Comparison of ENCODE assay signal across 8 cellular contexts in genomic region chr16:56608876-56609462, GRCh38. TPM values are rescaled to one million over a fixed set of nuclear protein-coding genes. Genes with fewer than 3 reads are reported as not detected.
DNase-seq lines count a peak whose midpoint lies in the region; ATAC-seq, FAIRE-seq and TF ChIP-seq lines count a peak whose summit lies in the region.

No MANE protein-coding gene starts in this region.

- intact Hi-C loops in prostate gland (cut with DNase I): loop anchor here (5.0 kb wide), 1 partner anchor 73 kb away; the partner anchor contains the start of gene MT1X

- 0% methylated on average over 21 of the region's 21 CpGs for WGBS in prostate gland

- H3K36me3 ChIP-seq in prostate gland: no peaks in the 10 kb centered on the region

- peaks cover 41% of the 10 kb centered on the region for H3K4me1 Mint-ChIP-seq in T-helper 17 cell

- peak overlapping the region; percentile 86 to 90 for H3K27ac ChIP-seq in prostate gland

- H3K4me1 ChIP-seq in prostate gland (replicated peaks): peaks cover 22% of the 10 kb centered on the region

- TF ChIP-seq POLR2A in prostate gland (IDR thresholded peaks at IDR 0.05): no peak

- ATAC-seq in T-helper 17 cell: no peak

- CTCF ChIA-PET in HEK293T (lab: Yijun Ruan, JAX): interaction anchor here (0.7 to 1.9 kb wide), 2 partner anchors 93 to 147 kb away, joined by 4 to 5 read pairs; no protein-coding TSS in a partner anchor

- FAIRE-seq in urothelium cell line (lab: Jason Lieb, UNC): no peak

- H3K27ac Mint-ChIP-seq in T-helper 17 cell: peak overlapping the region; percentile 97

- POLR2A ChIA-PET in HEK293T (lab: Yijun Ruan, JAX): interaction anchor here (1.0 kb wide), 5 partner anchors 9 to 93 kb away, joined by 3 to 8 read pairs (median 6); no protein-coding TSS in a partner anchor

- H3K4me3 ChIP-seq in fibroblast of the aortic adventitia (ENCODE audit: low read depth, low read length) (peak overlapping the region; percentile 76), prostate gland (peak overlapping the region; percentile 33 to 57)

- no peaks in the 10 kb centered on the region for H3K27me3 ChIP-seq in prostate gland (replicated peaks; ENCODE audit: insufficient read depth)

- peak; percentile 26 for DNase-seq in activated CD4-positive, alpha-beta T cell treated with anti-CD3 and anti-CD28 coated beads for 48 hours
- DNase-seq in activated CD4-positive, alpha-beta T cell treated with anti-CD3 and anti-CD28 coated beads for 1 hour: no peak
- DNase-seq in T-helper 17 cell: no peak
- DNase-seq in fibroblast of the aortic adventitia (ENCODE audit: low read depth): peak; percentile 21
- no peak for DNase-seq in prostate gland (ENCODE audit: low spot score)
- no peak for DNase-seq in NCI-H1048 (lab: John Stamatoyannopoulos, UW)
- DNase-seq in urothelium cell line (ENCODE audit: low spot score): no peak
- no peak for DNase-seq in HEK293T (ENCODE audit: extremely low spot score)

- H3K9me3 ChIP-seq in T-helper 17 cell (ENCODE audit: control insufficient read depth, low read length, poor library complexity, severe bottlenecking): no peaks in the 10 kb centered on the region
- no peaks in the 10 kb centered on the region for H3K9me3 ChIP-seq in prostate gland

- TF ChIP-seq CTCF in fibroblast of the aortic adventitia (IDR thresholded peaks at IDR 0.05; ENCODE audit: insufficient read depth, low read length) (no peak), prostate gland (IDR thresholded peaks at IDR 0.05) (no peak)

- no peaks in the 10 kb centered on the region for H3K27me3 Mint-ChIP-seq in T-helper 17 cell

- H3K4me3 Mint-ChIP-seq in T-helper 17 cell: peak overlapping the region; percentile 97

- no peaks in the 10 kb centered on the region for H3K36me3 Mint-ChIP-seq in T-helper 17 cell (ENCODE audit: low read depth)

TF ChIP-seq in HEK293T, 16 proteins besides CTCF, POLR2A, EP300 and RAD21:
- TF ChIP-seq ELF4 (IDR thresholded peaks at IDR 0.05) (no peak), ARNT (IDR thresholded peaks at IDR 0.05) (no peak), FOXM1 (IDR thresholded peaks at IDR 0.05; ENCODE audit: borderline replicate concordance) (no peak), NFRKB (IDR thresholded peaks at IDR 0.05) (no peak), FOXA1 (IDR thresholded peaks at IDR 0.05) (no peak)

RNA-seq across cellular contexts. Expression of gene MT2A, which starts 0.6 kb away (rescaled TPM):
- 10 to 100 TPM; 36.4 to 43.4 TPM for total RNA-seq in T-helper 17 cell
- 8.3 and 114 TPM in 2 replicates for total RNA-seq in fibroblast of the aortic adventitia (ENCODE audit: low replicate concordance)
- 100 to 1,000 TPM; 134 to 214 TPM for total RNA-seq in prostate gland

RNA-seq across cellular contexts. Expression of gene MT1E, which starts 16.6 kb away (rescaled TPM):
- total RNA-seq in T-helper 17 cell (1 to 10 TPM; 1.9 to 8.7 TPM), fibroblast of the aortic adventitia (ENCODE audit: low replicate concordance) (54.7 and 103 TPM in 2 replicates), prostate gland (100 to 1,000 TPM; 110 to 339 TPM)

RNA-seq across cellular contexts. Expression of gene MT3, which starts 19.6 kb away (rescaled TPM):
- total RNA-seq in T-helper 17 cell (not detected), fibroblast of the aortic adventitia (ENCODE audit: low replicate concordance) (not detected in 2 replicates), prostate gland (1 to 10 TPM in 1 of 2 donors, not detected in 1; 1.6 TPM)

RNA-seq across cellular contexts. Expression of gene MT1M, which starts 23.5 kb away (rescaled TPM):
- total RNA-seq in T-helper 17 cell (not detected), fibroblast of the aortic adventitia (ENCODE audit: low replicate concordance) (3.4 and 10.3 TPM in 2 replicates), prostate gland (10 to 100 TPM; 14.8 to 37.4 TPM)

RNA-seq across cellular contexts. Expression of gene MT1A, which starts 29.5 kb away (rescaled TPM):
- total RNA-seq in T-helper 17 cell (not detected), fibroblast of the aortic adventitia (ENCODE audit: low replicate concordance) (0.72 TPM in 1 of 2 replicates, not detected in the other), prostate gland (1 to 10 TPM in 1 of 2 donors, not detected in 1; 6.9 TPM)

Comparison
In these comparisons a context has a peak if more than half of its experiments do, and no peak if none do; other contexts are left out.
1. DNase-seq: peak in activated CD4-positive, alpha-beta T cell treated with anti-CD3 and anti-CD28 coated beads for 48 hours (single experiment) and fibroblast of the aortic adventitia (single experiment); none in activated CD4-positive, alpha-beta T cell treated with anti-CD3 and anti-CD28 coated beads for 1 hour (single experiment), T-helper 17 cell (0 of 3), prostate gland (single experiment), NCI-H1048 (single experiment), urothelium cell line (single experiment) and HEK293T (single experiment).